Comparison of ENCODE assay signal across 1 cellular context in genomic region chr2:94857367-94858162, GRCh38.
TF ChIP-seq lines count a peak whose summit lies in the region.

No MANE protein-coding gene starts in this region.

TF ChIP-seq in endothelial cell of umbilical vein, 7 proteins besides CTCF, POLR2A, EP300 and RAD21:
- TF ChIP-seq EZH2 (IDR thresholded peaks at IDR 0.05; ENCODE audit: borderline replicate concordance, low read depth, low read length, severe bottlenecking), result peak; percentile 18
